6 cellular contexts compared by ENCODE assay signal in genomic region chr16:51674615-51675014, GRCh38.
"Had no signal": no experiment of that assay in that cellular context is flagged by ENCODE, and none has a peak within 500 bp of the region (broad histone marks: within the 10 kb centered on the region; RNA-seq: fewer than 3 reads in every experiment).

No MANE protein-coding gene starts in this region.

- H3K4me3 ChIP-seq: GM23338 had no signal

- H3K4me2 ChIP-seq: GM23338 had no signal

- H2AFZ ChIP-seq: GM23338 had no signal

- H3K27ac ChIP-seq: HL-60 had no signal

- DNase-seq: H9, HCEC 1CT, KBM-7 had no signal

- ATAC-seq: GM23338, HepG2 had no signal
